Comparison of ENCODE assay signal across 10 cellular contexts in the genomic region with DNA sequence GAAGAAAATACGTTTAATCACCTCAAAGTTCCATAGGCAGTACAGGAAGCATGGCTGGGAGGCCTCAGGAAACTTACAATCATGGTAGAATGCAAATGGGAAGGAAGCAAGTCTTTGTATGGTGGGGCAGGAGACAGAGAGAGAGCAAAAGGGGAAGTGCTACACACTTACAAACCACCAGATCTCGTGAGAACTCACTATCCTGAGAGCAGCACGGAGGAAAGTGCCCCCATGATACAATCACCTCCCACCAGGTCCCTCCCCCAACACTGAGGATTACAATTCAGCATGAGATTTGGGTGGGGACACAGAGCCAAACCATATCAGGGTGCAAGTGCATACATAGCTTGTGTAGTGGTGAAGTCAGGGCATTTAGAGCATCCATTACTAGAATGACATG.
DNase-seq lines count a peak whose midpoint lies in the region; ATAC-seq and TF ChIP-seq lines count a peak whose summit lies in the region.
"Had no signal": no experiment of that assay in that cellular context is flagged by ENCODE, and none has a peak within 500 bp of the region (broad histone marks: within the 10 kb centered on the region; RNA-seq: fewer than 3 reads in every experiment).

No MANE protein-coding gene starts in this region.

- intact Hi-C loops in Calu3 (cut with micrococcal nuclease; ENCODE audit: unreplicated experiment): no loop called here

- H3K4me3 ChIP-seq in SJCRH30 (no peak overlapping the region), fibroblast of pulmonary artery (replicated peaks; ENCODE audit: low read depth, low read length) (no peak overlapping the region), skin epidermis (no peak overlapping the region)
- H3K4me3 ChIP-seq: BLaER1 treated with 17β-estradiol and CSF1 and Interleukin-3, amounts not matched to agents 10 nM and 100 nM had no signal

- BruUV-seq in Calu3 (replicated peaks; lab: Mats Ljungman, UMichigan): no TSS peak

- ATAC-seq in GM19351 (IDR thresholded peaks at IDR 0.05; ENCODE audit: unreplicated experiment): peak; percentile 47

- no peak overlapping the region for H3K27ac Mint-ChIP-seq in endothelial cell (ENCODE audit: unreplicated experiment)
- H3K27ac Mint-ChIP-seq in Calu3 (ENCODE audit: unreplicated experiment): no peak overlapping the region

- H3K4me1 Mint-ChIP-seq in endothelial cell (ENCODE audit: unreplicated experiment): peaks cover 5% of the 10 kb centered on the region
- H3K4me1 Mint-ChIP-seq in Calu3 (ENCODE audit: low read depth, unreplicated experiment): no peaks in the 10 kb centered on the region

- peaks cover 24% of the 10 kb centered on the region for H3K4me1 ChIP-seq in SJCRH30

- DNase-seq in SJCRH30 (peak; percentile 17 to 46), fibroblast of pulmonary artery (ENCODE audit: low read depth) (peak; percentile 27), midbrain (lab: John Stamatoyannopoulos, UW) (no peak), endothelial cell (ENCODE audit: low spot score) (no peak), Calu3 (no peak)
- DNase-seq in activated CD4-positive, alpha-beta T cell treated with anti-CD3 and anti-CD28 coated beads for 1 hour: no peak
- DNase-seq: NCI-H524 had no signal

- TF ChIP-seq CTCF in fibroblast of pulmonary artery (IDR thresholded peaks at IDR 0.05; ENCODE audit: low read length, missing control alignments) (no peak), endothelial cell (IDR thresholded peaks at IDR 0.05; ENCODE audit: unreplicated experiment) (no peak), Calu3 (IDR thresholded peaks at IDR 0.05; ENCODE audit: unreplicated experiment) (no peak)

- H3K36me3 Mint-ChIP-seq in endothelial cell (ENCODE audit: low read depth, unreplicated experiment): no peaks in the 10 kb centered on the region
- H3K36me3 Mint-ChIP-seq in Calu3 (ENCODE audit: insufficient read depth, unreplicated experiment): no peaks in the 10 kb centered on the region

- H3K9me3 Mint-ChIP-seq in endothelial cell (ENCODE audit: unreplicated experiment): no peaks in the 10 kb centered on the region
- H3K9me3 Mint-ChIP-seq in Calu3 (ENCODE audit: low read depth, unreplicated experiment): no peaks in the 10 kb centered on the region

- H3K9me3 ChIP-seq in SJCRH30 (replicated peaks): no peaks in the 10 kb centered on the region

- no peak overlapping the region for H3K4me3 Mint-ChIP-seq in endothelial cell (ENCODE audit: unreplicated experiment)
- no peak overlapping the region for H3K4me3 Mint-ChIP-seq in Calu3 (ENCODE audit: low read depth, unreplicated experiment)

- peak overlapping the region; percentile 86 for H3K27ac ChIP-seq in SJCRH30
- H3K27ac ChIP-seq in skin epidermis: peak overlapping the region in 16 of 21 experiments; percentile 11 to 84 (median 61)
- H3K27ac ChIP-seq: BLaER1 treated with 17β-estradiol and CSF1 and Interleukin-3, amounts not matched to agents 10 nM and 100 nM had no signal

- H3K27me3 ChIP-seq in SJCRH30: no peaks in the 10 kb centered on the region
- H3K27me3 ChIP-seq: BLaER1 treated with 17β-estradiol and CSF1 and Interleukin-3, amounts not matched to agents 10 nM and 100 nM had no signal

- peaks cover 4% of the 10 kb centered on the region for H3K27me3 Mint-ChIP-seq in endothelial cell (ENCODE audit: unreplicated experiment)
- H3K27me3 Mint-ChIP-seq in Calu3 (ENCODE audit: unreplicated experiment): no peaks in the 10 kb centered on the region

- H3K36me3 ChIP-seq in SJCRH30: no peaks in the 10 kb centered on the region
- H3K36me3 ChIP-seq: BLaER1 treated with 17β-estradiol and CSF1 and Interleukin-3, amounts not matched to agents 10 nM and 100 nM had no signal

- CTCF ChIA-PET in Calu3 (lab: Charles Lee): no interaction called here

Comparison
In these comparisons a context has a peak if more than half of its experiments do, and no peak if none do; other contexts are left out.
1. DNase-seq: peak in SJCRH30 (2 of 2) and fibroblast of pulmonary artery (single experiment); none in midbrain (single experiment), endothelial cell (single experiment), Calu3 (single experiment) and activated CD4-positive, alpha-beta T cell treated with anti-CD3 and anti-CD28 coated beads for 1 hour (single experiment).